In genomic region chr2:170973225-170973491, GRCh38 we compare ENCODE assay signal across 8 cellular contexts. TPM values are rescaled to one million over a fixed set of nuclear protein-coding genes. Genes with fewer than 3 reads are reported as not detected.
DNase-seq lines count a peak whose midpoint lies in the region; ATAC-seq and TF ChIP-seq lines count a peak whose summit lies in the region.

No MANE protein-coding gene starts in this region.

- no peak overlapping the region for H3K27ac Mint-ChIP-seq in WTC11
- peak overlapping the region; percentile 63 for H3K27ac Mint-ChIP-seq in stimulated activated effector memory CD8-positive, alpha-beta T cell treated with anti-CD3 and anti-CD28 coated beads, Interleukin-12 subunit alpha, Interleukin-12 subunit beta, amount 100 ng/mL, for 72 hours

- ATAC-seq in WTC11 (no peak), GM19452 (IDR thresholded peaks at IDR 0.05; ENCODE audit: unreplicated experiment) (no peak), GM19023 (IDR thresholded peaks at IDR 0.05; ENCODE audit: unreplicated experiment) (no peak), GM18867 (IDR thresholded peaks at IDR 0.05; ENCODE audit: unreplicated experiment) (no peak)
- no peak for ATAC-seq in stimulated activated effector memory CD8-positive, alpha-beta T cell treated with anti-CD3 and anti-CD28 coated beads, Interleukin-12 subunit alpha, Interleukin-12 subunit beta, amount 100 ng/mL, for 72 hours

- peaks cover 54% of the 10 kb centered on the region for H3K4me1 Mint-ChIP-seq in WTC11
- H3K4me1 Mint-ChIP-seq in stimulated activated effector memory CD8-positive, alpha-beta T cell treated with anti-CD3 and anti-CD28 coated beads, Interleukin-12 subunit alpha, Interleukin-12 subunit beta, amount 100 ng/mL, for 72 hours = peaks cover 21% of the 10 kb centered on the region

- H3K27me3 ChIP-seq in iPS-15b (ENCODE audit: control insufficient read depth, insufficient read depth, low read length) = no peaks in the 10 kb centered on the region

- H3K4me1 ChIP-seq in iPS-15b (ENCODE audit: control insufficient read depth, insufficient read depth, low read length) = no peaks in the 10 kb centered on the region

- CTCF ChIA-PET in WTC11 (lab: Charles Lee) = interaction anchor here (0.5 to 5.8 kb wide), 23 partner anchors 10 to 626 kb away, joined by 3 to 34 read pairs (median 4); partner anchors contain the start of genes DCAF17, GORASP2 and METTL8

- H3K4me3 Mint-ChIP-seq in WTC11 = peak overlapping the region; percentile 57
- H3K4me3 Mint-ChIP-seq in stimulated activated effector memory CD8-positive, alpha-beta T cell treated with anti-CD3 and anti-CD28 coated beads, Interleukin-12 subunit alpha, Interleukin-12 subunit beta, amount 100 ng/mL, for 72 hours = peak overlapping the region; percentile 64

- no peaks in the 10 kb centered on the region for H3K9me3 ChIP-seq in iPS-15b (ENCODE audit: control insufficient read depth, insufficient read depth, low read length)

- peaks cover 4% of the 10 kb centered on the region for H3K27me3 Mint-ChIP-seq in WTC11 (ENCODE audit: low read depth)

- peaks cover under 1% of the 10 kb centered on the region; the same call in 1 of the 2 replicates for H3K36me3 Mint-ChIP-seq in WTC11
- H3K36me3 Mint-ChIP-seq in stimulated activated effector memory CD8-positive, alpha-beta T cell treated with anti-CD3 and anti-CD28 coated beads, Interleukin-12 subunit alpha, Interleukin-12 subunit beta, amount 100 ng/mL, for 72 hours = peaks cover 16% of the 10 kb centered on the region

- DNase-seq in NCI-H524 treated with DMSO at 0.1 percent for 48 hours (lab: John Stamatoyannopoulos, UW) (peak; percentile 47), NCI-H524 (lab: John Stamatoyannopoulos, UW) (no peak), WTC11 (ENCODE audit: low spot score) (no peak)
- DNase-seq in stimulated activated effector memory CD8-positive, alpha-beta T cell treated with anti-CD3 and anti-CD28 coated beads, Interleukin-12 subunit alpha, Interleukin-12 subunit beta, amount 100 ng/mL, for 72 hours (ENCODE audit: low spot score in 2 of 2) = no peak

- POLR2A ChIA-PET in WTC11 (lab: Charles Lee) = interaction anchor here (0.6 kb wide), 1 partner anchor 847 kb away, joined by 5 read pairs; no protein-coding TSS in a partner anchor

- peak overlapping the region; percentile 45 for H3K4me3 ChIP-seq in iPS-15b (ENCODE audit: low read depth, low read length)

- TF ChIP-seq CTCF in WTC11 (IDR thresholded peaks at IDR 0.05) = no peak

- H3K9me3 Mint-ChIP-seq in WTC11 = no peaks in the 10 kb centered on the region
- no peaks in the 10 kb centered on the region for H3K9me3 Mint-ChIP-seq in stimulated activated effector memory CD8-positive, alpha-beta T cell treated with anti-CD3 and anti-CD28 coated beads, Interleukin-12 subunit alpha, Interleukin-12 subunit beta, amount 100 ng/mL, for 72 hours

- H3K36me3 ChIP-seq in iPS-15b (ENCODE audit: control insufficient read depth, insufficient read depth, low read length) = no peaks in the 10 kb centered on the region

- H3K9ac ChIP-seq in iPS-15b (ENCODE audit: low read depth, low read length) = peak overlapping the region; percentile 77

TF ChIP-seq in WTC11, 78 proteins besides CTCF, POLR2A, EP300 and RAD21:
- no peak for TF ChIP-seq IRF1 (CRISPR knock-in tag; IDR thresholded peaks at IDR 0.05)
- TF ChIP-seq ERG (CRISPR knock-in tag; IDR thresholded peaks at IDR 0.05) = peak; percentile 23; the same call in 1 of the 2 replicates

RNA-seq across cellular contexts. Expression of gene GORASP2, which starts 44.1 kb away (rescaled TPM):
- 77.8 to 102 TPM (median 79.2 TPM) in 3 replicates for total RNA-seq in WTC11 (2021)
